Comparison of ENCODE assay signal across 1 cellular context in genomic region chr7:72462311-72462710, GRCh38.
TF ChIP-seq lines count a peak whose summit lies in the region.

No MANE protein-coding gene starts in this region.

TF ChIP-seq in H1, 55 proteins besides CTCF, POLR2A, EP300 and RAD21 (continued from another document):
- TF ChIP-seq SIRT6 (IDR thresholded peaks at IDR 0.05; ENCODE audit: low read length): no peak
- TF ChIP-seq BCL11A (IDR thresholded peaks at IDR 0.05; ENCODE audit: low read depth in 2 of 2, low read length in 2 of 2): no peak
- no peak for TF ChIP-seq HDAC2 (IDR thresholded peaks at IDR 0.05; ENCODE audit: borderline replicate concordance in 1 of 2, low read depth in 2 of 2, low read length in 2 of 2)
- no peak for TF ChIP-seq CREB1 (IDR thresholded peaks at IDR 0.05)
- TF ChIP-seq YY1 (IDR thresholded peaks at IDR 0.05; ENCODE audit: low read depth, low read length): no peak
- TF ChIP-seq FOSL1 (IDR thresholded peaks at IDR 0.05; ENCODE audit: insufficient read depth, low read depth, low read length): no peak
- no peak for TF ChIP-seq SP4 (IDR thresholded peaks at IDR 0.05; ENCODE audit: low read length)
- no peak for TF ChIP-seq PHF8 (conservative IDR thresholded peaks at IDR 0.05; ENCODE audit: low read depth, low read length)
- no peak for TF ChIP-seq BACH1 (IDR thresholded peaks at IDR 0.05; ENCODE audit: low read length)
TF ChIP-seq in H1: peak in this region for 0.
